Comparison of ENCODE assay signal across 11 cellular contexts in the genomic region with DNA sequence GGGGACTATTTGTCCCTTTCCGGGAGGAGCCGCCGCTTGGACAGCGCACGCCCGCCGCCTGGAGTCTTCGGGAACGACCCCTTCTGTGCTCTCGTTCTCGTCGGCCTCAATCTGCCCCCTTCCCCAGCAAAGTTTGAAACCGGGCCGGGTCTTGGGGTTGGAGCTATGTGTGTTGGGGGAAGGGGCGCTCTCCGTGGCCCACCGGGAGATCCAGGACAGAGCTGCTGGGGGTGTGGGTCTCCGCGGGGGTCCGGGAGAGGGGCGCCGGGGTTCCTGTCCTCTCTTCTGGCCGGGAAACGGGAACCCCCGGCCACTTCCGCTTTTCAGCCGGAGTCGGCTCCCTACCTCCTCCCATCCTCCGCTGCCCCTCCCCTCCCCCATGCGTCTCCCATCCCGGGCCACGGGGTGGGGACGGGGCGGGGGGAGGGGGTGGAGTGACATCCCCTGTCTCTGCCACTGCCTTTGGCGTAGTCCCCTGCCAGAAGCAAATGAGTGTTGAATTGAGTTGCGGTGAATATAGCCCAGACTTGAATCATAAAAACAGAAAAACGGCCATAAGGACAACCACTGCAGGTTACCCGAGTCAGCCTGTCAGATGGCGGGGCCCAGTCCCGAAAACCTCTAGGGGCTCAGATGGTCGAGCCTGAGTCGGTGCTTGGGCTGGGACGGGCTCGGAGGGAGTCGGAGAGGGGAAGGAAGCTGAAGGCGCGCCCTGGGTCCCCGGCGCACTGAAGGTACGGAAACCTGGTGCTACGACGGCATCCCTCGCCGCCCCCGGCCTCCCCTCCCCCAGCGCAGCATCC. TPM values are rescaled to one million over a fixed set of nuclear protein-coding genes. Genes with fewer than 3 reads are reported as not detected.
DNase-seq lines count a peak whose midpoint lies in the region; ATAC-seq and FAIRE-seq lines count a peak whose summit lies in the region.
"Had no signal": no experiment of that assay in that cellular context is flagged by ENCODE, and none has a peak within 500 bp of the region (broad histone marks: within the 10 kb centered on the region; RNA-seq: fewer than 3 reads in every experiment).

No MANE protein-coding gene starts in this region.

- ATAC-seq in left ventricle myocardium superior (no peak), left cardiac atrium (no peak), HG02981 (IDR thresholded peaks at IDR 0.05; ENCODE audit: unreplicated experiment) (no peak)

- DNase-seq in left ventricle myocardium superior, result peak; percentile 38
- DNase-seq in left cardiac atrium, result no peak
- DNase-seq in OCI-M1 (lab: John Stamatoyannopoulos, UW), result peak; percentile 48
- no peak for DNase-seq in AG08395 (ENCODE audit: low spot score)
- no peak for DNase-seq in urothelium cell line (ENCODE audit: low spot score)
- no peak for DNase-seq in cerebellar nuclear complex (lab: John Stamatoyannopoulos, UW)

- intact Hi-C loops in left ventricle myocardium superior (cut with micrococcal nuclease) (no loop called here), left cardiac atrium (cut with DNase I) (no loop called here)

- no peak for FAIRE-seq in urothelium cell line (lab: Jason Lieb, UNC)
- FAIRE-seq: small intestine had no signal

- no peaks in the 10 kb centered on the region for H3K9me3 ChIP-seq in iPS-18c (ENCODE audit: control insufficient read depth, insufficient read depth, low read length)

- H3K4me3 ChIP-seq in iPS-18c (ENCODE audit: insufficient read depth, low read depth, low read length), result peak overlapping the region; percentile 57

RNA-seq across cellular contexts. Expression of a gene that starts 1.1 kb away (rescaled TPM):
- total RNA-seq in left ventricle myocardium superior (not detected), left cardiac atrium (not detected)
- total RNA-seq: foreskin keratinocyte, mesenteric fat pad had no signal

Comparison
In these comparisons a context has a peak if more than half of its experiments do, and no peak if none do; other contexts are left out.
1. DNase-seq: peak in left ventricle myocardium superior (single experiment) and OCI-M1 (single experiment); none in left cardiac atrium (single experiment), AG08395 (single experiment), urothelium cell line (single experiment) and cerebellar nuclear complex (0 of 2).